ENCODE assay signal across 21 cellular contexts in genomic region chr3:165156757-165157156, GRCh38. TPM values are rescaled to one million over a fixed set of nuclear protein-coding genes. Genes with fewer than 3 reads are reported as not detected.
DNase-seq lines count a peak whose midpoint lies in the region; ATAC-seq and TF ChIP-seq lines count a peak whose summit lies in the region.
"Had no signal": no experiment of that assay in that cellular context is flagged by ENCODE, and none has a peak within 500 bp of the region (broad histone marks: within the 10 kb centered on the region; RNA-seq: fewer than 3 reads in every experiment).

No MANE protein-coding gene starts in this region.

- H2AFZ ChIP-seq in SU-DHL-6 (ENCODE audit: low read depth, low read length, severe bottlenecking): peak overlapping the region; percentile 59

- no peaks in the 10 kb centered on the region for H3K9me2 ChIP-seq in SU-DHL-6 (replicated peaks; ENCODE audit: insufficient read depth, low read length)

- H3K4me1 ChIP-seq in transverse colon: peaks cover 0 to 38% (median 21%) of the 10 kb centered on the region in 4 donors
- H3K4me1 ChIP-seq: A549, HAP-1 had no signal

- no peaks in the 10 kb centered on the region for H3F3A ChIP-seq in SU-DHL-6 (ENCODE audit: insufficient read depth)

- ATAC-seq in left colon (peak; percentile 86), HG03280 (IDR thresholded peaks at IDR 0.05; ENCODE audit: unreplicated experiment) (no peak)
- ATAC-seq: A549 had no signal

- 33 to 52% methylated on average over 2 of the region's 2 CpGs for WGBS in transverse colon (ENCODE audit: low coverage in 1 of 2), 2 donors

- no peaks in the 10 kb centered on the region for H3K27me3 ChIP-seq in SU-DHL-6 (ENCODE audit: low read length)
- no peaks in the 10 kb centered on the region for H3K27me3 ChIP-seq in transverse colon

- in situ Hi-C loops in transverse colon (cut with MboI; ENCODE audit: low pct_ligation_motif_present in 1 of 4, low pct_unique_long_range_greater_than_20kb in 1 of 4, low sequenced_read_pairs in 3 of 4): no loop called here
- in situ Hi-C loops in ACHN (cut with HindIII; ENCODE audit: low pct_ligation_motif_present, low pct_unique_long_range_greater_than_20kb, low sequenced_read_pairs): no loop called here

- DNase-seq in LoVo (ENCODE audit: low spot score) (peak; percentile 13), left colon (peak; percentile 51 to 61), transverse colon (peak; percentile 64), ACHN (no peak)
- DNase-seq in effector CD8-positive, alpha-beta T cell (lab: John Stamatoyannopoulos, UW): no peak
- DNase-seq: 8988T; C1 segment of cervical spinal cord; Calu3; CD4-positive, alpha-beta memory T cell; COR-L47; DMS53; DMS79 treated with DMSO at 0.1 percent for 48 hours; GF-D8; GOT3; HFFc6 had no signal

- no peaks in the 10 kb centered on the region for H3K9me3 ChIP-seq in SU-DHL-6 (ENCODE audit: insufficient read depth, low read length)
- no peaks in the 10 kb centered on the region for H3K9me3 ChIP-seq in transverse colon
- H3K9me3 ChIP-seq: A549, HAP-1 had no signal

- no peaks in the 10 kb centered on the region for H3K79me2 ChIP-seq in SU-DHL-6 (ENCODE audit: insufficient read depth, low read length)

- intact Hi-C loops in left colon (cut with DNase I, micrococcal nuclease) (no loop called here), transverse colon (cut with DNase I; ENCODE audit: low total_unique reads) (no loop called here)

- no peak for TF ChIP-seq EP300 in transverse colon (IDR thresholded peaks at IDR 0.05; ENCODE audit: low read depth)

- H4K20me1 ChIP-seq in SU-DHL-6 (ENCODE audit: low read depth, low read length): no peaks in the 10 kb centered on the region

- no peak overlapping the region for H3K4me3 ChIP-seq in SU-DHL-6 (ENCODE audit: insufficient read depth, low read length, poor library complexity, severe bottlenecking)
- peak overlapping the region in 2 of 4 donors; percentile 11 to 41 for H3K4me3 ChIP-seq in transverse colon
- H3K4me3 ChIP-seq: A549, HAP-1 had no signal

- no peak for TF ChIP-seq POLR2A in transverse colon (IDR thresholded peaks at IDR 0.05)

- H3K27ac ChIP-seq in SU-DHL-6 (ENCODE audit: low read depth, low read length) (no peak overlapping the region), transverse colon (peak overlapping the region; percentile 37 to 75 (median 71))
- H3K27ac ChIP-seq: A549 had no signal

- H3K4me2 ChIP-seq in SU-DHL-6 (ENCODE audit: low read depth, low read length, poor library complexity, severe bottlenecking): no peak overlapping the region
- H3K4me2 ChIP-seq: A549 had no signal

- no peak overlapping the region for H3K9ac ChIP-seq in SU-DHL-6 (ENCODE audit: low read length)

- H3K36me3 ChIP-seq in SU-DHL-6 (ENCODE audit: low read length) (no peaks in the 10 kb centered on the region), transverse colon (no peaks in the 10 kb centered on the region)
- H3K36me3 ChIP-seq: HAP-1 had no signal

- TF ChIP-seq CTCF in SU-DHL-6 (IDR thresholded peaks at IDR 0.05; ENCODE audit: insufficient read depth, low read length, poor library complexity, severe bottlenecking) (no peak), transverse colon (IDR thresholded peaks at IDR 0.05) (no peak)

RNA-seq across cellular contexts. Expression of gene SLITRK3, which starts 39.4 kb away (rescaled TPM):
- total RNA-seq in left colon (under 1 TPM; 0.21 to 0.61 TPM), transverse colon (under 1 TPM in 2 of 4 donors, not detected in 2; 0.55 to 0.64 TPM)
- total RNA-seq: Calu3; CD4-positive, alpha-beta memory T cell; Daoy; G401; HFFc6 had no signal

Comparison
In these comparisons a context has a peak if more than half of its experiments do, and no peak if none do; other contexts are left out.
1. DNase-seq: peak in LoVo (single experiment), left colon (2 of 2) and transverse colon (single experiment); none in ACHN (single experiment) and effector CD8-positive, alpha-beta T cell (single experiment).